In genomic region chr6:15247214-15247749, GRCh38 we compare ENCODE assay signal across 8 cellular contexts. TPM values are rescaled to one million over a fixed set of nuclear protein-coding genes. Genes with fewer than 3 reads are reported as not detected.
DNase-seq lines count a peak whose midpoint lies in the region; ATAC-seq and TF ChIP-seq lines count a peak whose summit lies in the region.

No MANE protein-coding gene starts in this region.

- H3K4me3 ChIP-seq in lung: peak overlapping the region; percentile 47
- peak overlapping the region; percentile 94 for H3K4me3 ChIP-seq in urinary bladder (ENCODE audit: low read depth, low read length)

- no peaks in the 10 kb centered on the region for H3K9me3 ChIP-seq in lung (ENCODE audit: control insufficient read depth in 2 of 2, insufficient read depth in 1 of 2, low read length in 1 of 2)

- H3K9me3 Mint-ChIP-seq in activated naive CD4-positive, alpha-beta T cell treated with anti-CD3 and anti-CD28 coated beads, Interleukin-2, amount 50 U/mL, for 24 hours: no peaks in the 10 kb centered on the region

- peak overlapping the region; percentile 100 for H3K27ac Mint-ChIP-seq in activated naive CD4-positive, alpha-beta T cell treated with anti-CD3 and anti-CD28 coated beads, Interleukin-2, amount 50 U/mL, for 24 hours

- H3K27ac ChIP-seq in lung (ENCODE audit: low read depth in 1 of 2, low read length in 1 of 2): peak overlapping the region in 1 of 2 donors; percentile 66
- H3K27ac ChIP-seq in urinary bladder (ENCODE audit: low read depth): no peak overlapping the region

- H3K27me3 ChIP-seq in lung (ENCODE audit: control insufficient read depth, insufficient read depth): no peaks in the 10 kb centered on the region

- peaks cover 35% of the 10 kb centered on the region for H3K4me1 Mint-ChIP-seq in activated naive CD4-positive, alpha-beta T cell treated with anti-CD3 and anti-CD28 coated beads, Interleukin-2, amount 50 U/mL, for 24 hours

- no peak for TF ChIP-seq CTCF in lung (IDR thresholded peaks at IDR 0.05; ENCODE audit: control extremely low read depth, extremely low read depth)

- ATAC-seq in lung (ENCODE audit: insufficient read depth, low FRiP score) (no peak), GM19395 (IDR thresholded peaks at IDR 0.05; ENCODE audit: unreplicated experiment) (no peak)

- H3K27me3 Mint-ChIP-seq in activated naive CD4-positive, alpha-beta T cell treated with anti-CD3 and anti-CD28 coated beads, Interleukin-2, amount 50 U/mL, for 24 hours: no peaks in the 10 kb centered on the region

- DNase-seq in activated naive CD4-positive, alpha-beta T cell treated with Interleukin-2 at 50 U/mL for 16 hours: no peak
- DNase-seq in astrocyte of the hippocampus (ENCODE audit: low read depth, low spot score) (peak; percentile 16), lung (ENCODE audit: low spot score) (no peak), NCI-H1930 (lab: John Stamatoyannopoulos, UW) (no peak), NCI-H2227 treated with DMSO at 0.1 percent for 48 hours (lab: John Stamatoyannopoulos, UW) (no peak)

- no peaks in the 10 kb centered on the region for H3K36me3 ChIP-seq in lung (ENCODE audit: control insufficient read depth in 2 of 2, insufficient read depth in 2 of 2, low read length in 2 of 2)
- H3K36me3 ChIP-seq in urinary bladder (ENCODE audit: insufficient read depth): no peaks in the 10 kb centered on the region

- H3K4me3 Mint-ChIP-seq in activated naive CD4-positive, alpha-beta T cell treated with anti-CD3 and anti-CD28 coated beads, Interleukin-2, amount 50 U/mL, for 24 hours: peak overlapping the region; percentile 100

- peaks cover 8% of the 10 kb centered on the region for H3K36me3 Mint-ChIP-seq in activated naive CD4-positive, alpha-beta T cell treated with anti-CD3 and anti-CD28 coated beads, Interleukin-2, amount 50 U/mL, for 24 hours

- H3K4me1 ChIP-seq in lung (ENCODE audit: control insufficient read depth in 2 of 2, insufficient read depth in 2 of 2, low read length in 2 of 2) (peaks cover 2 to 6% of the 10 kb centered on the region in 2 donors), urinary bladder (ENCODE audit: insufficient read depth) (no peaks in the 10 kb centered on the region)

- 1% methylated on average over 6 of the region's 6 CpGs for WGBS in lung, 2 donors
- WGBS in urinary bladder: under 1% methylated on average over 6 of the region's 6 CpGs

RNA-seq across cellular contexts. Expression of gene JARID2, which starts 1.4 kb away (rescaled TPM):
- total RNA-seq in lung: 10 to 100 TPM; 13.5 to 14.8 TPM
- polyA plus RNA-seq in lung: 10 to 100 TPM in 1 of 2 donors, 1 to 10 TPM in 1; 3.8 to 10.4 TPM
- 11.9 TPM for total RNA-seq in urinary bladder
- polyA plus RNA-seq in urinary bladder: 5.5 TPM
